ENCODE assay signal across 1 cellular context in the genomic region with DNA sequence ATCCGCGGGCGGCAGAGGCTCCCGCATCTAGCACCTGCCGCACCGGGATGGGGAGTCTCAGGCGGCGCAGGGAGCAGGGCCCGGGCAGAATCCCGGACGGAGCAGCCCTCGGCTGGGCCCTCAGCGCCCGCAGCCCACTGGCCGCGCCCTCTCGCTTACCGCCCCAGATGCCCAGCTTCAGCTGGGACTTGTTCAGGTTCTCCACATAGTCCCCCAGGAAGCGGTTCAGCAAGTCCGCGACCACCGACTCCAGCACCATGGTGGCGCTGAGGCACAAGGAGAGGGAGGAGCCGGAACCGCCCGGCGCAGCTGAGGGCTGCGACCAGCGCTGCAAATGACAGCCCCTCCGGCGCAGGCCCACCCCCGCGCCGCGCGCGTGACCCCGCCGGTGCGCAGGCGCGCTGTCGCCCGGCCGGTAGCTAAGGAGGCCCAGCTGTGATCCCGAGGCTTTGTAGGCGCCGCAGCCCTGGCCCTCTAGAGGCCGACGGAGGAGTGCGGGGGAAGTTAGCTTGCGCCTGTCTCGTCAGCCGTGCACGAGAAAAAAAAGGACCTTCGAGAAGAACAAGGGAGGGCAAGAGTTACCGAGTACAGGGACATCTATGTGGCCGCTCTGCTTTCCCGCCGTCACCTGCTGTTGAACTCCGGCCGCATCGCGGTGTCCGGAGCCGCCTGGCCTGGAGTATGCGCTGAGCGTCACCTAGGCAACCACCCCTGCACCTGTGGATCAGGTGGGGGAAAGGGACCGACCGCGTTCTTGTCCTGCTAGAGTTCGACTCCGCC.
TF ChIP-seq lines count a peak whose summit lies in the region.

A gene with protein sequence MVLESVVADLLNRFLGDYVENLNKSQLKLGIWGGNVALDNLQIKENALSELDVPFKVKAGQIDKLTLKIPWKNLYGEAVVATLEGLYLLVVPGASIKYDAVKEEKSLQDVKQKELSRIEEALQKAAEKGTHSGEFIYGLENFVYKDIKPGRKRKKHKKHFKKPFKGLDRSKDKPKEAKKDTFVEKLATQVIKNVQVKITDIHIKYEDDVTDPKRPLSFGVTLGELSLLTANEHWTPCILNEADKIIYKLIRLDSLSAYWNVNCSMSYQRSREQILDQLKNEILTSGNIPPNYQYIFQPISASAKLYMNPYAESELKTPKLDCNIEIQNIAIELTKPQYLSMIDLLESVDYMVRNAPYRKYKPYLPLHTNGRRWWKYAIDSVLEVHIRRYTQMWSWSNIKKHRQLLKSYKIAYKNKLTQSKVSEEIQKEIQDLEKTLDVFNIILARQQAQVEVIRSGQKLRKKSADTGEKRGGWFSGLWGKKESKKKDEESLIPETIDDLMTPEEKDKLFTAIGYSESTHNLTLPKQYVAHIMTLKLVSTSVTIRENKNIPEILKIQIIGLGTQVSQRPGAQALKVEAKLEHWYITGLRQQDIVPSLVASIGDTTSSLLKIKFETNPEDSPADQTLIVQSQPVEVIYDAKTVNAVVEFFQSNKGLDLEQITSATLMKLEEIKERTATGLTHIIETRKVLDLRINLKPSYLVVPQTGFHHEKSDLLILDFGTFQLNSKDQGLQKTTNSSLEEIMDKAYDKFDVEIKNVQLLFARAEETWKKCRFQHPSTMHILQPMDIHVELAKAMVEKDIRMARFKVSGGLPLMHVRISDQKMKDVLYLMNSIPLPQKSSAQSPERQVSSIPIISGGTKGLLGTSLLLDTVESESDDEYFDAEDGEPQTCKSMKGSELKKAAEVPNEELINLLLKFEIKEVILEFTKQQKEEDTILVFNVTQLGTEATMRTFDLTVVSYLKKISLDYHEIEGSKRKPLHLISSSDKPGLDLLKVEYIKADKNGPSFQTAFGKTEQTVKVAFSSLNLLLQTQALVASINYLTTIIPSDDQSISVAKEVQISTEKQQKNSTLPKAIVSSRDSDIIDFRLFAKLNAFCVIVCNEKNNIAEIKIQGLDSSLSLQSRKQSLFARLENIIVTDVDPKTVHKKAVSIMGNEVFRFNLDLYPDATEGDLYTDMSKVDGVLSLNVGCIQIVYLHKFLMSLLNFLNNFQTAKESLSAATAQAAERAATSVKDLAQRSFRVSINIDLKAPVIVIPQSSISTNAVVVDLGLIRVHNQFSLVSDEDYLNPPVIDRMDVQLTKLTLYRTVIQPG (N-terminal part only) (minus strand): TSS at position 332 of the 780 bp plus-strand sequence. CDS start 73 bp downstream, at position 259.

TF ChIP-seq in HepG2, 621 proteins besides CTCF, POLR2A, EP300 and RAD21 (continued from another document and continues in another):
- TF ChIP-seq ZBTB2 (CRISPR knock-in tag; IDR thresholded peaks at IDR 0.05; ENCODE audit: low read depth) (no peak), ATF7-NPFF (CRISPR knock-in tag; IDR thresholded peaks at IDR 0.05; ENCODE audit: low read depth) (peak; percentile 59), HNF4A (CRISPR knock-in tag; IDR thresholded peaks at IDR 0.05) (0 out of 2 replicates have a peak, but pooled peaks have one; percentile 36), ZNF264 (CRISPR knock-in tag; IDR thresholded peaks at IDR 0.05) (peak; percentile 70; the same call in 1 of the 2 replicates), BRCA1 (CRISPR knock-in tag; IDR thresholded peaks at IDR 0.05) (peak; percentile 82; the same call in 1 of the 2 replicates), ZNF160 (CRISPR knock-in tag; IDR thresholded peaks at IDR 0.05) (peak; percentile 83; the same call in 1 of the 2 replicates), CEBPB (IDR thresholded peaks at IDR 0.05; ENCODE audit: borderline replicate concordance, low read depth, low read length) (no peak), ZFAT (CRISPR knock-in tag; conservative IDR thresholded peaks at IDR 0.05) (0 out of 2 replicates have a peak, but pooled peaks have one; percentile 73), NR0B2 (CRISPR knock-in tag; IDR thresholded peaks at IDR 0.05) (peak; percentile 75; the same call in 1 of the 2 replicates), CREBL2 (CRISPR knock-in tag; IDR thresholded peaks at IDR 0.05; ENCODE audit: borderline replicate concordance) (no peak), ZNF614 (CRISPR knock-in tag; IDR thresholded peaks at IDR 0.05; ENCODE audit: borderline replicate concordance) (peak; percentile 93; the same call in 1 of the 2 replicates), FOXA3 (CRISPR knock-in tag; IDR thresholded peaks at IDR 0.05) (peak; percentile 38; the same call in 1 of the 2 replicates), ZNF180 (CRISPR knock-in tag; IDR thresholded peaks at IDR 0.05; ENCODE audit: borderline replicate concordance, low read depth) (no peak), YEATS2 (CRISPR knock-in tag; IDR thresholded peaks at IDR 0.05; ENCODE audit: borderline replicate concordance) (peak; percentile 50; the same call in 1 of the 2 replicates), MLX (CRISPR knock-in tag; IDR thresholded peaks at IDR 0.05) (peak; percentile 66), ZNF335 (CRISPR knock-in tag; IDR thresholded peaks at IDR 0.05) (no peak), RELA (CRISPR knock-in tag; IDR thresholded peaks at IDR 0.05) (0 out of 2 replicates have a peak, but pooled peaks have one; percentile 57), TBL1XR1 (IDR thresholded peaks at IDR 0.05; ENCODE audit: borderline replicate concordance, low read length, partially characterized antibody) (no peak), HIVEP1 (CRISPR knock-in tag; IDR thresholded peaks at IDR 0.05) (no peak), ZC3H4 (CRISPR knock-in tag; IDR thresholded peaks at IDR 0.05; ENCODE audit: borderline replicate concordance) (no peak), ZBTB3 (CRISPR knock-in tag; IDR thresholded peaks at IDR 0.05; ENCODE audit: borderline replicate concordance, low read depth) (no peak), GATAD1 (CRISPR knock-in tag; IDR thresholded peaks at IDR 0.05) (peak; percentile 66; the same call in 1 of the 2 replicates), RFX1 (IDR thresholded peaks at IDR 0.05) (peak; percentile 75; the same call in 1 of the 2 replicates), SRY (CRISPR knock-in tag; IDR thresholded peaks at IDR 0.05) (peak; percentile 52), ZNF83 (CRISPR knock-in tag; IDR thresholded peaks at IDR 0.05; ENCODE audit: borderline replicate concordance) (no peak), REXO4 (CRISPR knock-in tag; IDR thresholded peaks at IDR 0.05; ENCODE audit: borderline replicate concordance) (0 out of 2 replicates have a peak, but pooled peaks have one; percentile 75), SP4 (CRISPR knock-in tag; IDR thresholded peaks at IDR 0.05) (peak; percentile 28; the same call in 1 of the 2 replicates), MAFK (conservative IDR thresholded peaks at IDR 0.05 in 1 of 2, IDR thresholded peaks at IDR 0.05 in 1 of 2; ENCODE audit: low read length in 2 of 2) (no peak), ZNF44 (CRISPR knock-in tag; IDR thresholded peaks at IDR 0.05) (no peak; the same call in 1 of the 2 replicates), NR2C2 (CRISPR knock-in tag; IDR thresholded peaks at IDR 0.05; ENCODE audit: borderline replicate concordance) (peak; percentile 88), HMGA1 (CRISPR knock-in tag; conservative IDR thresholded peaks at IDR 0.05) (no peak), ZNF563 (CRISPR knock-in tag; IDR thresholded peaks at IDR 0.05) (peak; percentile 88), PPARG (CRISPR knock-in tag; conservative IDR thresholded peaks at IDR 0.05) (peak; percentile 53; the same call in 1 of the 2 replicates)
- TF ChIP-seq, protein P1, sequence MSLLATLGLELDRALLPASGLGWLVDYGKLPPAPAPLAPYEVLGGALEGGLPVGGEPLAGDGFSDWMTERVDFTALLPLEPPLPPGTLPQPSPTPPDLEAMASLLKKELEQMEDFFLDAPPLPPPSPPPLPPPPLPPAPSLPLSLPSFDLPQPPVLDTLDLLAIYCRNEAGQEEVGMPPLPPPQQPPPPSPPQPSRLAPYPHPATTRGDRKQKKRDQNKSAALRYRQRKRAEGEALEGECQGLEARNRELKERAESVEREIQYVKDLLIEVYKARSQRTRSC (CRISPR knock-in tag; IDR thresholded peaks at IDR 0.05; ENCODE audit: low read depth), result no peak
- TF ChIP-seq, protein P2, sequence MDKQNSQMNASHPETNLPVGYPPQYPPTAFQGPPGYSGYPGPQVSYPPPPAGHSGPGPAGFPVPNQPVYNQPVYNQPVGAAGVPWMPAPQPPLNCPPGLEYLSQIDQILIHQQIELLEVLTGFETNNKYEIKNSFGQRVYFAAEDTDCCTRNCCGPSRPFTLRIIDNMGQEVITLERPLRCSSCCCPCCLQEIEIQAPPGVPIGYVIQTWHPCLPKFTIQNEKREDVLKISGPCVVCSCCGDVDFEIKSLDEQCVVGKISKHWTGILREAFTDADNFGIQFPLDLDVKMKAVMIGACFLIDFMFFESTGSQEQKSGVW (CRISPR knock-in tag; IDR thresholded peaks at IDR 0.05; ENCODE audit: borderline replicate concordance), result no peak
- TF ChIP-seq, protein P3, sequence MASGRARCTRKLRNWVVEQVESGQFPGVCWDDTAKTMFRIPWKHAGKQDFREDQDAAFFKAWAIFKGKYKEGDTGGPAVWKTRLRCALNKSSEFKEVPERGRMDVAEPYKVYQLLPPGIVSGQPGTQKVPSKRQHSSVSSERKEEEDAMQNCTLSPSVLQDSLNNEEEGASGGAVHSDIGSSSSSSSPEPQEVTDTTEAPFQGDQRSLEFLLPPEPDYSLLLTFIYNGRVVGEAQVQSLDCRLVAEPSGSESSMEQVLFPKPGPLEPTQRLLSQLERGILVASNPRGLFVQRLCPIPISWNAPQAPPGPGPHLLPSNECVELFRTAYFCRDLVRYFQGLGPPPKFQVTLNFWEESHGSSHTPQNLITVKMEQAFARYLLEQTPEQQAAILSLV (CRISPR knock-in tag; IDR thresholded peaks at IDR 0.05; ENCODE audit: borderline replicate concordance), result no peak; the same call in 1 of the 2 replicates
- TF ChIP-seq, protein P4, sequence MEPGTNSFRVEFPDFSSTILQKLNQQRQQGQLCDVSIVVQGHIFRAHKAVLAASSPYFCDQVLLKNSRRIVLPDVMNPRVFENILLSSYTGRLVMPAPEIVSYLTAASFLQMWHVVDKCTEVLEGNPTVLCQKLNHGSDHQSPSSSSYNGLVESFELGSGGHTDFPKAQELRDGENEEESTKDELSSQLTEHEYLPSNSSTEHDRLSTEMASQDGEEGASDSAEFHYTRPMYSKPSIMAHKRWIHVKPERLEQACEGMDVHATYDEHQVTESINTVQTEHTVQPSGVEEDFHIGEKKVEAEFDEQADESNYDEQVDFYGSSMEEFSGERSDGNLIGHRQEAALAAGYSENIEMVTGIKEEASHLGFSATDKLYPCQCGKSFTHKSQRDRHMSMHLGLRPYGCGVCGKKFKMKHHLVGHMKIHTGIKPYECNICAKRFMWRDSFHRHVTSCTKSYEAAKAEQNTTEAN (CRISPR knock-in tag; conservative IDR thresholded peaks at IDR 0.05), result peak; percentile 78
- TF ChIP-seq, protein P5, sequence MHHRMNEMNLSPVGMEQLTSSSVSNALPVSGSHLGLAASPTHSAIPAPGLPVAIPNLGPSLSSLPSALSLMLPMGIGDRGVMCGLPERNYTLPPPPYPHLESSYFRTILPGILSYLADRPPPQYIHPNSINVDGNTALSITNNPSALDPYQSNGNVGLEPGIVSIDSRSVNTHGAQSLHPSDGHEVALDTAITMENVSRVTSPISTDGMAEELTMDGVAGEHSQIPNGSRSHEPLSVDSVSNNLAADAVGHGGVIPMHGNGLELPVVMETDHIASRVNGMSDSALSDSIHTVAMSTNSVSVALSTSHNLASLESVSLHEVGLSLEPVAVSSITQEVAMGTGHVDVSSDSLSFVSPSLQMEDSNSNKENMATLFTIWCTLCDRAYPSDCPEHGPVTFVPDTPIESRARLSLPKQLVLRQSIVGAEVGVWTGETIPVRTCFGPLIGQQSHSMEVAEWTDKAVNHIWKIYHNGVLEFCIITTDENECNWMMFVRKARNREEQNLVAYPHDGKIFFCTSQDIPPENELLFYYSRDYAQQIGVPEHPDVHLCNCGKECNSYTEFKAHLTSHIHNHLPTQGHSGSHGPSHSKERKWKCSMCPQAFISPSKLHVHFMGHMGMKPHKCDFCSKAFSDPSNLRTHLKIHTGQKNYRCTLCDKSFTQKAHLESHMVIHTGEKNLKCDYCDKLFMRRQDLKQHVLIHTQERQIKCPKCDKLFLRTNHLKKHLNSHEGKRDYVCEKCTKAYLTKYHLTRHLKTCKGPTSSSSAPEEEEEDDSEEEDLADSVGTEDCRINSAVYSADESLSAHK (CRISPR knock-in tag; IDR thresholded peaks at IDR 0.05; ENCODE audit: borderline replicate concordance), result 0 out of 2 replicates have a peak, but pooled peaks have one; percentile 70
- TF ChIP-seq, protein P6, sequence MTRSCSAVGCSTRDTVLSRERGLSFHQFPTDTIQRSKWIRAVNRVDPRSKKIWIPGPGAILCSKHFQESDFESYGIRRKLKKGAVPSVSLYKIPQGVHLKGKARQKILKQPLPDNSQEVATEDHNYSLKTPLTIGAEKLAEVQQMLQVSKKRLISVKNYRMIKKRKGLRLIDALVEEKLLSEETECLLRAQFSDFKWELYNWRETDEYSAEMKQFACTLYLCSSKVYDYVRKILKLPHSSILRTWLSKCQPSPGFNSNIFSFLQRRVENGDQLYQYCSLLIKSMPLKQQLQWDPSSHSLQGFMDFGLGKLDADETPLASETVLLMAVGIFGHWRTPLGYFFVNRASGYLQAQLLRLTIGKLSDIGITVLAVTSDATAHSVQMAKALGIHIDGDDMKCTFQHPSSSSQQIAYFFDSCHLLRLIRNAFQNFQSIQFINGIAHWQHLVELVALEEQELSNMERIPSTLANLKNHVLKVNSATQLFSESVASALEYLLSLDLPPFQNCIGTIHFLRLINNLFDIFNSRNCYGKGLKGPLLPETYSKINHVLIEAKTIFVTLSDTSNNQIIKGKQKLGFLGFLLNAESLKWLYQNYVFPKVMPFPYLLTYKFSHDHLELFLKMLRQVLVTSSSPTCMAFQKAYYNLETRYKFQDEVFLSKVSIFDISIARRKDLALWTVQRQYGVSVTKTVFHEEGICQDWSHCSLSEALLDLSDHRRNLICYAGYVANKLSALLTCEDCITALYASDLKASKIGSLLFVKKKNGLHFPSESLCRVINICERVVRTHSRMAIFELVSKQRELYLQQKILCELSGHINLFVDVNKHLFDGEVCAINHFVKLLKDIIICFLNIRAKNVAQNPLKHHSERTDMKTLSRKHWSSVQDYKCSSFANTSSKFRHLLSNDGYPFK (CRISPR knock-in tag; IDR thresholded peaks at IDR 0.05; ENCODE audit: borderline replicate concordance), result peak; percentile 48; the same call in 1 of the 2 replicates
